1 cellular context compared by ENCODE assay signal in genomic region chr11:476416-476815, GRCh38.
TF ChIP-seq lines count a peak whose summit lies in the region.

No MANE protein-coding gene starts in this region.

TF ChIP-seq in H1, 55 proteins besides CTCF, POLR2A, EP300 and RAD21:
- TF ChIP-seq NANOG (IDR thresholded peaks at IDR 0.05; ENCODE audit: insufficient read depth, low read depth, low read length, poor library complexity, severe bottlenecking) (no peak), NRF1 (IDR thresholded peaks at IDR 0.05; ENCODE audit: low read depth, low read length) (no peak)
